ENCODE assay signal across 7 cellular contexts in genomic region chr9:114738581-114739316, GRCh38. TPM values are rescaled to one million over a fixed set of nuclear protein-coding genes. Genes with fewer than 3 reads are reported as not detected.
DNase-seq lines count a peak whose midpoint lies in the region; ATAC-seq, FAIRE-seq and TF ChIP-seq lines count a peak whose summit lies in the region.

No MANE protein-coding gene starts in this region.

- H3K27me3 Mint-ChIP-seq in naive B cell, result peaks cover 0 to 9% (median 4%) of the 10 kb centered on the region in 3 donors
- H3K27me3 Mint-ChIP-seq in stimulated activated naive CD8-positive, alpha-beta T cell treated with anti-CD3 and anti-CD28 coated beads, Interleukin-15, Interleukin-2, amounts not matched to agents 100 ng/mL and 50 ng/mL, for 24 hours, result no peaks in the 10 kb centered on the region

- H3K4me1 Mint-ChIP-seq in naive B cell, result peaks cover 6 to 18% (median 9%) of the 10 kb centered on the region in 3 donors
- H3K4me1 Mint-ChIP-seq in stimulated activated naive CD8-positive, alpha-beta T cell treated with anti-CD3 and anti-CD28 coated beads, Interleukin-15, Interleukin-2, amounts not matched to agents 100 ng/mL and 50 ng/mL, for 24 hours (ENCODE audit: low read depth), result peaks cover 72% of the 10 kb centered on the region

- TF ChIP-seq CTCF in GM13976 (IDR thresholded peaks at IDR 0.05; ENCODE audit: borderline replicate concordance, control extremely low read depth, extremely low read depth, insufficient read depth, missing control alignments), result peak; percentile 63
- peak; percentile 87 for TF ChIP-seq CTCF in PC-3 (conservative IDR thresholded peaks at IDR 0.05; ENCODE audit: low read depth, low read length)

- H3F3A ChIP-seq in PC-3 (ENCODE audit: low read length, unreplicated experiment), result no peaks in the 10 kb centered on the region

- ATAC-seq in PC-3, result peak; percentile 52
- ATAC-seq in naive B cell (ENCODE audit: low read depth in 2 of 2), result peak; percentile 94 to 96

- H2AFZ ChIP-seq in PC-3 (ENCODE audit: low read length), result peak overlapping the region; percentile 47

- no peaks in the 10 kb centered on the region for H4K20me1 ChIP-seq in PC-3 (ENCODE audit: low read length)

- H3K27ac ChIP-seq in PC-3 (ENCODE audit: low read length), result peak overlapping the region; percentile 63
- H3K27ac ChIP-seq in epithelial cell of prostate, result no peak overlapping the region

- H3K4me1 ChIP-seq in PC-3 (ENCODE audit: insufficient read depth, low read length), result peaks cover 33% of the 10 kb centered on the region

- no peaks in the 10 kb centered on the region for H3K9me3 ChIP-seq in PC-3 (ENCODE audit: low read length)

- H3K27me3 ChIP-seq in PC-3 (ENCODE audit: low read length), result no peaks in the 10 kb centered on the region

- H3K9me3 Mint-ChIP-seq in naive B cell, result no peaks in the 10 kb centered on the region
- no peaks in the 10 kb centered on the region for H3K9me3 Mint-ChIP-seq in stimulated activated naive CD8-positive, alpha-beta T cell treated with anti-CD3 and anti-CD28 coated beads, Interleukin-15, Interleukin-2, amounts not matched to agents 100 ng/mL and 50 ng/mL, for 24 hours

- intact Hi-C loops in PC-3 (cut with micrococcal nuclease), result loop anchor here (1.0 kb wide), 3 partner anchors 57 to 276 kb away; no protein-coding TSS in a partner anchor

- no peaks in the 10 kb centered on the region for H3K36me3 Mint-ChIP-seq in naive B cell
- no peaks in the 10 kb centered on the region for H3K36me3 Mint-ChIP-seq in stimulated activated naive CD8-positive, alpha-beta T cell treated with anti-CD3 and anti-CD28 coated beads, Interleukin-15, Interleukin-2, amounts not matched to agents 100 ng/mL and 50 ng/mL, for 24 hours (ENCODE audit: low read depth)

- H3K27ac Mint-ChIP-seq in naive B cell, result peak overlapping the region in 1 of 6 donors; percentile 84
- peak overlapping the region; percentile 73 for H3K27ac Mint-ChIP-seq in stimulated activated naive CD8-positive, alpha-beta T cell treated with anti-CD3 and anti-CD28 coated beads, Interleukin-15, Interleukin-2, amounts not matched to agents 100 ng/mL and 50 ng/mL, for 24 hours

- FAIRE-seq in HTR-8/SVneo (lab: Jason Lieb, UNC), result no peak

- BruUV-seq in PC-3 (replicated peaks; lab: Mats Ljungman, UMichigan), result no TSS peak

- POLR2A ChIA-PET in PC-3 (lab: Charles Lee; ENCODE audit: unreplicated experiment), result no interaction called here

- no peak overlapping the region for H3K4me3 Mint-ChIP-seq in naive B cell
- H3K4me3 Mint-ChIP-seq in stimulated activated naive CD8-positive, alpha-beta T cell treated with anti-CD3 and anti-CD28 coated beads, Interleukin-15, Interleukin-2, amounts not matched to agents 100 ng/mL and 50 ng/mL, for 24 hours, result no peak overlapping the region

- in situ Hi-C loops in GM13976 (cut with MboI; ENCODE audit: low sequenced_read_pairs, unreplicated experiment), result loop anchor here (10.0 kb wide), 1 partner anchor 54 kb away; the partner anchor contains the start of gene TEX48

- peak overlapping the region; percentile 53 for H3K9ac ChIP-seq in PC-3 (ENCODE audit: low read length)

- CTCF ChIA-PET in PC-3 (lab: Charles Lee), result interaction anchor here (0.6 kb wide), 1 partner anchor 85 kb away, joined by 3 read pairs; no protein-coding TSS in a partner anchor

- no peaks in the 10 kb centered on the region for H3K9me2 ChIP-seq in PC-3 (replicated peaks; ENCODE audit: low read length)

- DNase-seq in GM13976 (ENCODE audit: low spot score) (peak; percentile 63), HTR-8/SVneo (ENCODE audit: insufficient read length, low spot score) (peak; percentile 72), PC-3 (peak; percentile 80), activated T-cell treated with anti-CD3 and anti-CD28 coated beads for 24 hours (ENCODE audit: low read depth) (peak; percentile 67), epithelial cell of prostate (ENCODE audit: low read depth, low spot score) (peak; percentile 46), naive B cell (peak; percentile 76)

- H3K36me3 ChIP-seq in PC-3 (ENCODE audit: low read depth, low read length), result no peaks in the 10 kb centered on the region

- H3K4me3 ChIP-seq in PC-3 (ENCODE audit: low read length), result no peak overlapping the region

- H3K4me2 ChIP-seq in PC-3 (ENCODE audit: low read length), result no peak overlapping the region

- H3K79me2 ChIP-seq in PC-3 (ENCODE audit: low read length), result no peaks in the 10 kb centered on the region

RNA-seq across cellular contexts. Expression of gene TEX48, which starts 56.8 kb away (rescaled TPM):
- 2.4 TPM in 1 of 2 replicates, not detected in the other for total RNA-seq in PC-3 (2014; rRNA removed)
- not detected for polyA plus RNA-seq in naive B cell (ENCODE audit: low read depth in 6 of 6)
